In the genomic region with DNA sequence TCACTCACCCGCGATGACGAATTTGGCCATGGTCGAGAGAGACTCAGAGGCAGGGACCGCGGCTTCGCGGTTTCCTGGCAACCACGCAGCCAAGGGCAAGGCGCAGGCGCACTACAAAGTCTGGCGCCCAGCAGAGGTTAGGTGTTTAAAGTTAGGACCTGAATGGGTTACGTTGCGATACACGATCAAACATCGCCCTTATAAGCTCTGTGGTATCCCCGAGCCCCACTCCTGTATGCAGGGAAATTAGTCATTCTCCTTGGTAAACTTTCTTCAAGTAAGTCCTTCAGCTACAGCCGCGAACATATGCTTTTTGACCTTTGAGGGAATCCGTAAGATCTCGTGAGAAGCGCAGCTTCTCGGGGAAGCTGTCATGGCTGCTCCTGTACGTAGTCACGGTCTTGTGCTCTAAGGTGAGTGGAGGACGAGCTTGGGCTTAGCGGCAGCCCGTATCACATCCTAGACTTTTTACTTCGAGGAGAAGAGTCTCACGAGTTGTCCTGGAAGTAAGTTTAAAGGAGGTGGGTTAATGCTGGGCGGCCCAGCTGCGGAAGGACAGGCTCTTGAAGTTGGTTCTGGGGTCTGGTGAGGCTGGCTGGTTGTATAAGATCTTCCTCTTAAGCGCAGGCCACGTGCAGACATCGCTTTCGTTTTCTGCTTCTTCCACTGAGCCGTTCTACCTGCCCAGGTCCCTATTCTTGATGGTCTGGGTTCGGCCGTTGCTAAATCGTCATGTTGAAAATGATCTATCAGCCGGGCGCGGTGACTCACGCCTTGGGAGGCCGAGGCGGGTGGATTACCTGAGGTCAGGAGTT, we compare ENCODE assay signal across 1 cellular context.
A peak's percentile ranks its signal among the peaks of the same experiment; 100 is the strongest.
TF ChIP-seq lines count a peak whose summit lies in the region.

A gene (plus strand): TSS at position 365 of the 815 bp plus-strand sequence. CDS start 1,088 bp downstream, outside the sequence.
A gene (minus strand): TSS at position 87 of the 815 bp plus-strand sequence. CDS start 57 bp downstream, at position 30.

TF ChIP-seq in K562, 482 proteins besides CTCF, POLR2A, EP300 and RAD21 (continued from another document and continues in another):
- no peak for TF ChIP-seq CEBPG (CRISPR knock-in tag; IDR thresholded peaks at IDR 0.05)
- no peak for TF ChIP-seq CEBPG (tag; conservative IDR thresholded peaks at IDR 0.05 in 1 of 2, IDR thresholded peaks at IDR 0.05 in 1 of 2)
- no peak for TF ChIP-seq SMARCB1 (IDR thresholded peaks at IDR 0.05; ENCODE audit: insufficient read length, low read depth)
- peak; percentile 88 for TF ChIP-seq TAF1 (IDR thresholded peaks at IDR 0.05; ENCODE audit: control insufficient read depth, extremely low read depth, insufficient read depth, low read length, severe bottlenecking)
- TF ChIP-seq TEAD4 (IDR thresholded peaks at IDR 0.05; ENCODE audit: low read length), result no peak
- no peak for TF ChIP-seq TEAD4 (CRISPR knock-in tag; IDR thresholded peaks at IDR 0.05; ENCODE audit: borderline replicate concordance)
- no peak for TF ChIP-seq ZNF121 (CRISPR knock-in tag; conservative IDR thresholded peaks at IDR 0.05)
- TF ChIP-seq, protein P1, sequence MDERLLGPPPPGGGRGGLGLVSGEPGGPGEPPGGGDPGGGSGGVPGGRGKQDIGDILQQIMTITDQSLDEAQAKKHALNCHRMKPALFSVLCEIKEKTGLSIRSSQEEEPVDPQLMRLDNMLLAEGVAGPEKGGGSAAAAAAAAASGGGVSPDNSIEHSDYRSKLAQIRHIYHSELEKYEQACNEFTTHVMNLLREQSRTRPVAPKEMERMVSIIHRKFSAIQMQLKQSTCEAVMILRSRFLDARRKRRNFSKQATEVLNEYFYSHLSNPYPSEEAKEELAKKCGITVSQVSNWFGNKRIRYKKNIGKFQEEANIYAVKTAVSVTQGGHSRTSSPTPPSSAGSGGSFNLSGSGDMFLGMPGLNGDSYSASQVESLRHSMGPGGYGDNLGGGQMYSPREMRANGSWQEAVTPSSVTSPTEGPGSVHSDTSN (CRISPR knock-in tag; IDR thresholded peaks at IDR 0.05; ENCODE audit: low read depth), result no peak
- TF ChIP-seq, protein P1 (tag; conservative IDR thresholded peaks at IDR 0.05; ENCODE audit: low read depth), result no peak
- TF ChIP-seq U2AF1 (optimal IDR thresholded peaks at IDR 0.05; ENCODE audit: low read depth, low read length), result no peak
- peak; percentile 81 for TF ChIP-seq RBBP5 (IDR thresholded peaks at IDR 0.05; ENCODE audit: borderline replicate concordance, insufficient read depth, low read length, poor library complexity, severe bottlenecking)
- no peak for TF ChIP-seq BRCA1 (IDR thresholded peaks at IDR 0.05)
- TF ChIP-seq BRCA1 (CRISPR knock-in tag; IDR thresholded peaks at IDR 0.05), result no peak
- TF ChIP-seq ETS2 (tag; IDR thresholded peaks at IDR 0.05; ENCODE audit: borderline replicate concordance, poor library complexity, severe bottlenecking), result no peak
- no peak for TF ChIP-seq RNF2 (IDR thresholded peaks at IDR 0.05)
- TF ChIP-seq, protein P2, sequence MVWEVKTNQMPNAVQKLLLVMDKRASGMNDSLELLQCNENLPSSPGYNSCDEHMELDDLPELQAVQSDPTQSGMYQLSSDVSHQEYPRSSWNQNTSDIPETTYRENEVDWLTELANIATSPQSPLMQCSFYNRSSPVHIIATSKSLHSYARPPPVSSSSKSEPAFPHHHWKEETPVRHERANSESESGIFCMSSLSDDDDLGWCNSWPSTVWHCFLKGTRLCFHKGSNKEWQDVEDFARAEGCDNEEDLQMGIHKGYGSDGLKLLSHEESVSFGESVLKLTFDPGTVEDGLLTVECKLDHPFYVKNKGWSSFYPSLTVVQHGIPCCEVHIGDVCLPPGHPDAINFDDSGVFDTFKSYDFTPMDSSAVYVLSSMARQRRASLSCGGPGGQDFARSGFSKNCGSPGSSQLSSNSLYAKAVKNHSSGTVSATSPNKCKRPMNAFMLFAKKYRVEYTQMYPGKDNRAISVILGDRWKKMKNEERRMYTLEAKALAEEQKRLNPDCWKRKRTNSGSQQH (CRISPR knock-in tag; IDR thresholded peaks at IDR 0.05), result no peak
- no peak for TF ChIP-seq CEBPB (tag; IDR thresholded peaks at IDR 0.05)
- peak; percentile 62; the same call in 1 of the 2 replicates for TF ChIP-seq ZFX (CRISPR knock-in tag; IDR thresholded peaks at IDR 0.05)
- TF ChIP-seq, protein P3, sequence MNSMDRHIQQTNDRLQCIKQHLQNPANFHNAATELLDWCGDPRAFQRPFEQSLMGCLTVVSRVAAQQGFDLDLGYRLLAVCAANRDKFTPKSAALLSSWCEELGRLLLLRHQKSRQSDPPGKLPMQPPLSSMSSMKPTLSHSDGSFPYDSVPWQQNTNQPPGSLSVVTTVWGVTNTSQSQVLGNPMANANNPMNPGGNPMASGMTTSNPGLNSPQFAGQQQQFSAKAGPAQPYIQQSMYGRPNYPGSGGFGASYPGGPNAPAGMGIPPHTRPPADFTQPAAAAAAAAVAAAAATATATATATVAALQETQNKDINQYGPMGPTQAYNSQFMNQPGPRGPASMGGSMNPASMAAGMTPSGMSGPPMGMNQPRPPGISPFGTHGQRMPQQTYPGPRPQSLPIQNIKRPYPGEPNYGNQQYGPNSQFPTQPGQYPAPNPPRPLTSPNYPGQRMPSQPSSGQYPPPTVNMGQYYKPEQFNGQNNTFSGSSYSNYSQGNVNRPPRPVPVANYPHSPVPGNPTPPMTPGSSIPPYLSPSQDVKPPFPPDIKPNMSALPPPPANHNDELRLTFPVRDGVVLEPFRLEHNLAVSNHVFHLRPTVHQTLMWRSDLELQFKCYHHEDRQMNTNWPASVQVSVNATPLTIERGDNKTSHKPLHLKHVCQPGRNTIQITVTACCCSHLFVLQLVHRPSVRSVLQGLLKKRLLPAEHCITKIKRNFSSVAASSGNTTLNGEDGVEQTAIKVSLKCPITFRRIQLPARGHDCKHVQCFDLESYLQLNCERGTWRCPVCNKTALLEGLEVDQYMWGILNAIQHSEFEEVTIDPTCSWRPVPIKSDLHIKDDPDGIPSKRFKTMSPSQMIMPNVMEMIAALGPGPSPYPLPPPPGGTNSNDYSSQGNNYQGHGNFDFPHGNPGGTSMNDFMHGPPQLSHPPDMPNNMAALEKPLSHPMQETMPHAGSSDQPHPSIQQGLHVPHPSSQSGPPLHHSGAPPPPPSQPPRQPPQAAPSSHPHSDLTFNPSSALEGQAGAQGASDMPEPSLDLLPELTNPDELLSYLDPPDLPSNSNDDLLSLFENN (IDR thresholded peaks at IDR 0.05; ENCODE audit: low read depth in 2 of 2, low read length in 2 of 2), result no peak
- TF ChIP-seq ZNF263 (CRISPR knock-in tag; IDR thresholded peaks at IDR 0.05; ENCODE audit: borderline replicate concordance), result no peak
- no peak for TF ChIP-seq MBD2 (IDR thresholded peaks at IDR 0.05; ENCODE audit: borderline replicate concordance, low read depth)
- TF ChIP-seq CBX1 (IDR thresholded peaks at IDR 0.05; ENCODE audit: low read depth), result no peak
- no peak for TF ChIP-seq HMG20B (CRISPR knock-in tag; IDR thresholded peaks at IDR 0.05)
- TF ChIP-seq, protein P4, sequence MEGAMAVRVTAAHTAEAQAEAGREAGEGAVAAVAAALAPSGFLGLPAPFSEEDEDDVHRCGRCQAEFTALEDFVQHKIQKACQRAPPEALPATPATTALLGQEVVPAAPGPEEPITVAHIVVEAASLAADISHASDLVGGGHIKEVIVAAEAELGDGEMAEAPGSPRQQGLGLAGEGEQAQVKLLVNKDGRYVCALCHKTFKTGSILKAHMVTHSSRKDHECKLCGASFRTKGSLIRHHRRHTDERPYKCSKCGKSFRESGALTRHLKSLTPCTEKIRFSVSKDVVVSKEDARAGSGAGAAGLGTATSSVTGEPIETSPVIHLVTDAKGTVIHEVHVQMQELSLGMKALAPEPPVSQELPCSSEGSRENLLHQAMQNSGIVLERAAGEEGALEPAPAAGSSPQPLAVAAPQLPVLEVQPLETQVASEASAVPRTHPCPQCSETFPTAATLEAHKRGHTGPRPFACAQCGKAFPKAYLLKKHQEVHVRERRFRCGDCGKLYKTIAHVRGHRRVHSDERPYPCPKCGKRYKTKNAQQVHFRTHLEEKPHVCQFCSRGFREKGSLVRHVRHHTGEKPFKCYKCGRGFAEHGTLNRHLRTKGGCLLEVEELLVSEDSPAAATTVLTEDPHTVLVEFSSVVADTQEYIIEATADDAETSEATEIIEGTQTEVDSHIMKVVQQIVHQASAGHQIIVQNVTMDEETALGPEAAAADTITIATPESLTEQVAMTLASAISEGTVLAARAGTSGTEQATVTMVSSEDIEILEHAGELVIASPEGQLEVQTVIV (CRISPR knock-in tag; IDR thresholded peaks at IDR 0.05; ENCODE audit: borderline replicate concordance), result no peak
- TF ChIP-seq, protein P5, sequence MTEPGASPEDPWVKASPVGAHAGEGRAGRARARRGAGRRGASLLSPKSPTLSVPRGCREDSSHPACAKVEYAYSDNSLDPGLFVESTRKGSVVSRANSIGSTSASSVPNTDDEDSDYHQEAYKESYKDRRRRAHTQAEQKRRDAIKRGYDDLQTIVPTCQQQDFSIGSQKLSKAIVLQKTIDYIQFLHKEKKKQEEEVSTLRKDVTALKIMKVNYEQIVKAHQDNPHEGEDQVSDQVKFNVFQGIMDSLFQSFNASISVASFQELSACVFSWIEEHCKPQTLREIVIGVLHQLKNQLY (CRISPR knock-in tag; conservative IDR thresholded peaks at IDR 0.05), result no peak
- TF ChIP-seq, protein P6, sequence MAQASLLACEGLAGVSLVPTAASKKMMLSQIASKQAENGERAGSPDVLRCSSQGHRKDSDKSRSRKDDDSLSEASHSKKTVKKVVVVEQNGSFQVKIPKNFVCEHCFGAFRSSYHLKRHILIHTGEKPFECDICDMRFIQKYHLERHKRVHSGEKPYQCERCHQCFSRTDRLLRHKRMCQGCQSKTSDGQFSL (CRISPR knock-in tag; IDR thresholded peaks at IDR 0.05), result no peak
- TF ChIP-seq, protein P6 (tag; IDR thresholded peaks at IDR 0.05), result no peak
- no peak for TF ChIP-seq MEF2D (tag; conservative IDR thresholded peaks at IDR 0.05; ENCODE audit: low read depth)
- no peak for TF ChIP-seq KLF6 (CRISPR knock-in tag; IDR thresholded peaks at IDR 0.05; ENCODE audit: borderline replicate concordance)
- TF ChIP-seq ZNF212 (CRISPR knock-in tag; IDR thresholded peaks at IDR 0.05), result no peak
- TF ChIP-seq, protein P7, sequence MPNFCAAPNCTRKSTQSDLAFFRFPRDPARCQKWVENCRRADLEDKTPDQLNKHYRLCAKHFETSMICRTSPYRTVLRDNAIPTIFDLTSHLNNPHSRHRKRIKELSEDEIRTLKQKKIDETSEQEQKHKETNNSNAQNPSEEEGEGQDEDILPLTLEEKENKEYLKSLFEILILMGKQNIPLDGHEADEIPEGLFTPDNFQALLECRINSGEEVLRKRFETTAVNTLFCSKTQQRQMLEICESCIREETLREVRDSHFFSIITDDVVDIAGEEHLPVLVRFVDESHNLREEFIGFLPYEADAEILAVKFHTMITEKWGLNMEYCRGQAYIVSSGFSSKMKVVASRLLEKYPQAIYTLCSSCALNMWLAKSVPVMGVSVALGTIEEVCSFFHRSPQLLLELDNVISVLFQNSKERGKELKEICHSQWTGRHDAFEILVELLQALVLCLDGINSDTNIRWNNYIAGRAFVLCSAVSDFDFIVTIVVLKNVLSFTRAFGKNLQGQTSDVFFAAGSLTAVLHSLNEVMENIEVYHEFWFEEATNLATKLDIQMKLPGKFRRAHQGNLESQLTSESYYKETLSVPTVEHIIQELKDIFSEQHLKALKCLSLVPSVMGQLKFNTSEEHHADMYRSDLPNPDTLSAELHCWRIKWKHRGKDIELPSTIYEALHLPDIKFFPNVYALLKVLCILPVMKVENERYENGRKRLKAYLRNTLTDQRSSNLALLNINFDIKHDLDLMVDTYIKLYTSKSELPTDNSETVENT (CRISPR knock-in tag; IDR thresholded peaks at IDR 0.05), result no peak
- TF ChIP-seq, protein P8, sequence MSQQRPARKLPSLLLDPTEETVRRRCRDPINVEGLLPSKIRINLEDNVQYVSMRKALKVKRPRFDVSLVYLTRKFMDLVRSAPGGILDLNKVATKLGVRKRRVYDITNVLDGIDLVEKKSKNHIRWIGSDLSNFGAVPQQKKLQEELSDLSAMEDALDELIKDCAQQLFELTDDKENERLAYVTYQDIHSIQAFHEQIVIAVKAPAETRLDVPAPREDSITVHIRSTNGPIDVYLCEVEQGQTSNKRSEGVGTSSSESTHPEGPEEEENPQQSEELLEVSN (IDR thresholded peaks at IDR 0.05; ENCODE audit: borderline replicate concordance in 1 of 2, extremely low read depth in 1 of 2, insufficient read depth in 1 of 2, insufficient read length in 1 of 2, low read depth in 1 of 2, low read length in 1 of 2, poor library complexity in 1 of 2, severe bottlenecking in 1 of 2), result peak; percentile 36 to 47
- TF ChIP-seq, protein P9, sequence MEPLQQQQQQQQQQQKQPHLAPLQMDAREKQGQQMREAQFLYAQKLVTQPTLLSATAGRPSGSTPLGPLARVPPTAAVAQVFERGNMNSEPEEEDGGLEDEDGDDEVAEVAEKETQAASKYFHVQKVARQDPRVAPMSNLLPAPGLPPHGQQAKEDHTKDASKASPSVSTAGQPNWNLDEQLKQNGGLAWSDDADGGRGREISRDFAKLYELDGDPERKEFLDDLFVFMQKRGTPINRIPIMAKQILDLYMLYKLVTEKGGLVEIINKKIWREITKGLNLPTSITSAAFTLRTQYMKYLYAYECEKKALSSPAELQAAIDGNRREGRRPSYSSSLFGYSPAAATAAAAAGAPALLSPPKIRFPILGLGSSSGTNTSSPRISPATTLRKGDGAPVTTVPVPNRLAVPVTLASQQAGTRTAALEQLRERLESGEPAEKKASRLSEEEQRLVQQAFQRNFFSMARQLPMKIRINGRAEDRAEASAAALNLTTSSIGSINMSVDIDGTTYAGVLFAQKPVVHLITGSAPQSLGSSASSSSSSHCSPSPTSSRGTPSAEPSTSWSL (CRISPR knock-in tag; IDR thresholded peaks at IDR 0.05; ENCODE audit: borderline replicate concordance), result no peak
